In the genomic region with DNA sequence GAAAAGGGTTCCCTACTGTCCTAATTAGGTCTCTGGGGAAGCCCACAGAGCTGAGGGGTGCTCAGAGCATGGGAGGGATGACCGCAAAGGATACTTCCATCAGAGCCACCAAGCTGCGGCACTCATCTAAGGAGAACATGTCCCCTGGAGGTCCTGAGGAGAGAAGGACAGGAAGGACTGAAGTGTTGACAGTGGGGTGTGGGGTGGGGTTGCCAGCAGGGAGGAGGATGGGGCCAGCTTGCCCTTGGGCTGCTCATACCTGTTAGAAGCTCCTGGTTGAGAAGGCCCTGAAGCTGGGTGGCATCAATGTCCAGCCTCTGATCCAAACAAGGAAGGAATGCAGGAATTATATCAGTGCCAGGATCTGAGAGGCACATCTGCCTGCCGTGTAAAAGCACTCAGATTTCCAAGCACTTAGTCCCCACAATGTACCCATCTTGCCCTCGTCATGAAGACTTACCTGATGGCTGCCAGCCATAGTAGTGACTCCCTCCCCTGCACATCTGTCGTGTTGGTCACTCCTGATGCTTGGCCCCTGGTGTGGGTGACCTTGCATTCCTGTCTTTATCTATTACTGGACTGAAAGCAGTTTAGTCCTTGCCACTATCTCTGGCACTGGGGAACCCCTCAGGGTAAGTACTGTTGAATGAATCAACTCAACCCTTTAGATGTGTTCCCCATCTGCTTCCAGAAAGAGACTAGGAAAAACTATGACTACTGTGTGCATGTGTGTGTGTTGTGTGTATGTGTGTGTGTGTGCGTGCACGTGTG, we compare ENCODE assay signal across 23 cellular contexts.
DNase-seq lines count a peak whose midpoint lies in the region; ATAC-seq, FAIRE-seq and TF ChIP-seq lines count a peak whose summit lies in the region.
"Had no signal": no experiment of that assay in that cellular context is flagged by ENCODE, and none has a peak within 500 bp of the region (broad histone marks: within the 10 kb centered on the region; RNA-seq: fewer than 3 reads in every experiment).

No MANE protein-coding gene starts in this region.

- 68 to 82% (median 71%) methylated on average over 7 of the region's 7 CpGs for WGBS in spleen, 5 donors

- DNase-seq in HTR-8/SVneo (ENCODE audit: insufficient read length, low spot score) (no peak), left colon (peak in 1 of 2 donors; percentile 10), spleen (peak; percentile 16), gastrocnemius medialis (no peak), GM13977 (ENCODE audit: low spot score) (no peak), NCI-H2227 treated with DMSO at 0.1 percent for 48 hours (lab: John Stamatoyannopoulos, UW) (no peak)
- DNase-seq: BE2C; CD8-positive, alpha-beta T cell; COR-L47; DMS153; DMS79 treated with DMSO at 0.1 percent for 48 hours; EL; IMR-90 had no signal

- intact Hi-C loops in left colon (cut with DNase I, micrococcal nuclease): no loop called here
- intact Hi-C loops in spleen (cut with DNase I; ENCODE audit: low total_unique reads): no loop called here
- intact Hi-C loops in gastrocnemius medialis (cut with DNase I; ENCODE audit: low total_unique reads): no loop called here

- H3K27me3 ChIP-seq in spleen (replicated peaks in 1 of 7) (peaks cover 0 to 27% (median 0%) of the 10 kb centered on the region in 7 donors), gastrocnemius medialis (no peaks in the 10 kb centered on the region)
- H3K27me3 ChIP-seq: BE2C had no signal

- H3K9me3 ChIP-seq in spleen (no peaks in the 10 kb centered on the region), gastrocnemius medialis (no peaks in the 10 kb centered on the region)
- H3K9me3 ChIP-seq: A549, BE2C, HAP-1 had no signal

- no peak overlapping the region for H3K4me3 ChIP-seq in spleen
- H3K4me3 ChIP-seq in gastrocnemius medialis: no peak overlapping the region
- H3K4me3 ChIP-seq: A549, HAP-1 had no signal

- FAIRE-seq in HTR-8/SVneo (lab: Jason Lieb, UNC): peak; percentile 51
- FAIRE-seq: A549, D721Med, G401.6, GM12892, GM19239, H1 had no signal

- H3K27ac ChIP-seq in spleen (no peak overlapping the region), gastrocnemius medialis (no peak overlapping the region)
- H3K27ac ChIP-seq: A549, C4-2B, HL-60 had no signal

- TF ChIP-seq CTCF in spleen (IDR thresholded peaks at IDR 0.05 in 8 of 11, conservative IDR thresholded peaks at IDR 0.05 in 3 of 11): no peak
- no peak for TF ChIP-seq CTCF in gastrocnemius medialis (IDR thresholded peaks at IDR 0.05 in 4 of 5, conservative IDR thresholded peaks at IDR 0.05 in 1 of 5)
- TF ChIP-seq CTCF in GM13977 (IDR thresholded peaks at IDR 0.05; ENCODE audit: extremely low read depth, insufficient read depth, missing control alignments): no peak

- H3K4me1 ChIP-seq in spleen (no peaks in the 10 kb centered on the region), gastrocnemius medialis (no peaks in the 10 kb centered on the region)
- H3K4me1 ChIP-seq: A549, BE2C, HAP-1 had no signal

- TF ChIP-seq POLR2A in spleen (IDR thresholded peaks at IDR 0.05) (no peak), gastrocnemius medialis (IDR thresholded peaks at IDR 0.05) (no peak)

- in situ Hi-C loops in gastrocnemius medialis (cut with MboI; ENCODE audit: low sequenced_read_pairs in 4 of 4): no loop called here
- in situ Hi-C loops in GM13977 (cut with MboI; ENCODE audit: low pct_unique_long_range_greater_than_20kb, low sequenced_read_pairs, unreplicated experiment): no loop called here

- ATAC-seq in SK-N-SH treated with all-trans-retinoic acid at 6 μM for 48 hours (no peak), left colon (peak; percentile 24), gastrocnemius medialis (no peak)
- ATAC-seq: A549; CD8-positive, alpha-beta T cell had no signal

- no peaks in the 10 kb centered on the region for H3K36me3 ChIP-seq in spleen
- no peaks in the 10 kb centered on the region for H3K36me3 ChIP-seq in gastrocnemius medialis
- H3K36me3 ChIP-seq: BE2C, HAP-1 had no signal

TF ChIP-seq in SK-N-SH treated with all-trans-retinoic acid at 6 μM for 48 hours, 23 proteins besides CTCF, POLR2A, EP300 and RAD21:
- peak; percentile 34; the same call in 1 of the 2 replicates for TF ChIP-seq TCF4 (CRISPR knock-in tag; IDR thresholded peaks at IDR 0.05; ENCODE audit: borderline replicate concordance)
- TF ChIP-seq, protein P1, sequence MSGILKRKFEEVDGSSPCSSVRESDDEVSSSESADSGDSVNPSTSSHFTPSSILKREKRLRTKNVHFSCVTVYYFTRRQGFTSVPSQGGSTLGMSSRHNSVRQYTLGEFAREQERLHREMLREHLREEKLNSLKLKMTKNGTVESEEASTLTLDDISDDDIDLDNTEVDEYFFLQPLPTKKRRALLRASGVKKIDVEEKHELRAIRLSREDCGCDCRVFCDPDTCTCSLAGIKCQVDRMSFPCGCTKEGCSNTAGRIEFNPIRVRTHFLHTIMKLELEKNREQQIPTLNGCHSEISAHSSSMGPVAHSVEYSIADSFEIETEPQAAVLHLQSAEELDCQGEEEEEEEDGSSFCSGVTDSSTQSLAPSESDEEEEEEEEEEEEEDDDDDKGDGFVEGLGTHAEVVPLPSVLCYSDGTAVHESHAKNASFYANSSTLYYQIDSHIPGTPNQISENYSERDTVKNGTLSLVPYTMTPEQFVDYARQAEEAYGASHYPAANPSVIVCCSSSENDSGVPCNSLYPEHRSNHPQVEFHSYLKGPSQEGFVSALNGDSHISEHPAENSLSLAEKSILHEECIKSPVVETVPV (CRISPR knock-in tag; IDR thresholded peaks at IDR 0.05): no peak
